Comparison of ENCODE assay signal across 11 cellular contexts in genomic region chr12:70661762-70662161, GRCh38. TPM values are rescaled to one million over a fixed set of nuclear protein-coding genes. Genes with fewer than 3 reads are reported as not detected.
DNase-seq lines count a peak whose midpoint lies in the region; ATAC-seq, FAIRE-seq and TF ChIP-seq lines count a peak whose summit lies in the region.
"Had no signal": no experiment of that assay in that cellular context is flagged by ENCODE, and none has a peak within 500 bp of the region (broad histone marks: within the 10 kb centered on the region; RNA-seq: fewer than 3 reads in every experiment).

No MANE protein-coding gene starts in this region.

- no peak overlapping the region for H4K91ac ChIP-seq in trophoblast cell (ENCODE audit: low read depth, low read length)

- no peak overlapping the region for H3K18ac ChIP-seq in trophoblast cell (ENCODE audit: low read length)

- H4K12ac ChIP-seq in trophoblast cell (ENCODE audit: low read depth, low read length): no peak overlapping the region

- CTCF ChIA-PET in endothelial cell of umbilical vein (lab: Charles Lee): interaction anchor here (0.9 to 1.7 kb wide), 7 partner anchors 9 to 71 kb away, joined by 3 to 5 read pairs (median 3); no protein-coding TSS in a partner anchor

- no peak for TF ChIP-seq CTCF in endothelial cell of umbilical vein (IDR thresholded peaks at IDR 0.05; ENCODE audit: extremely low read depth in 1 of 2, insufficient read depth in 1 of 2, low read depth in 1 of 2, low read length in 2 of 2)

- DNase-seq in EL: peak; percentile 93
- DNase-seq in NCI-H226: peak; percentile 91
- DNase-seq in endothelial cell of umbilical vein (ENCODE audit: low read depth, low spot score): peak; percentile 86
- DNase-seq in trophoblast cell: peak; percentile 66 to 91
- DNase-seq in OCI-M1 (lab: John Stamatoyannopoulos, UW): no peak
- no peak for DNase-seq in GM12891 (ENCODE audit: insufficient read length, low spot score)
- no peak for DNase-seq in stimulated activated CD4-positive, alpha-beta T cell treated with anti-CD3 and anti-CD28 coated beads, Interleukin-1b, Interleukin-23, amount 100 ng/mL, for 48 hours
- DNase-seq: cerebellar nuclear complex, NCI-H510A, T-helper 17 cell had no signal

- dilution Hi-C loops in endothelial cell of umbilical vein (cut with MboI; ENCODE audit: extremely low pct_ligation_motif_present, low sequenced_read_pairs): no loop called here

- no peak overlapping the region for H2BK120ac ChIP-seq in trophoblast cell (ENCODE audit: insufficient read depth, low read length, poor library complexity)

- H3K79me1 ChIP-seq in trophoblast cell (ENCODE audit: low read length): no peaks in the 10 kb centered on the region

- no TSS peak for BruUV-seq in endothelial cell of umbilical vein (replicated peaks; lab: Mats Ljungman, UMichigan)

- H3K23ac ChIP-seq in trophoblast cell (ENCODE audit: low read length): no peak overlapping the region

- H3K9me3 ChIP-seq in endothelial cell of umbilical vein (replicated peaks; ENCODE audit: control insufficient read depth, insufficient read depth, low read length): no peaks in the 10 kb centered on the region
- no peaks in the 10 kb centered on the region for H3K9me3 ChIP-seq in trophoblast cell (ENCODE audit: insufficient read depth, low read depth, low read length)

- H3K9ac ChIP-seq in endothelial cell of umbilical vein (replicated peaks; ENCODE audit: extremely low read depth, insufficient read depth, low read length) (peak overlapping the region; percentile 78), trophoblast cell (ENCODE audit: low read length) (no peak overlapping the region)

- no peak for TF ChIP-seq POLR2A in endothelial cell of umbilical vein (IDR thresholded peaks at IDR 0.05; ENCODE audit: low read depth, low read length)
- no peak for TF ChIP-seq POLR2A in GM12891 (IDR thresholded peaks at IDR 0.05; ENCODE audit: low read depth, low read length)

- H3K4ac ChIP-seq in trophoblast cell (ENCODE audit: low read depth, low read length): no peak overlapping the region

- H3K4me1 ChIP-seq in endothelial cell of umbilical vein (ENCODE audit: control insufficient read depth, extremely low read depth, insufficient read depth, low read length) (peaks cover 40% of the 10 kb centered on the region), trophoblast cell (ENCODE audit: control insufficient read depth in 1 of 2, insufficient read depth in 2 of 2, low read length in 2 of 2) (peaks cover 0 to 1% of the 10 kb centered on the region in 2 experiments)

- H3K4me2 ChIP-seq in endothelial cell of umbilical vein (ENCODE audit: insufficient read depth, low read length) (peak overlapping the region; percentile 81), trophoblast cell (ENCODE audit: low read length) (no peak overlapping the region)

- H3K36me3 ChIP-seq in endothelial cell of umbilical vein (ENCODE audit: control insufficient read depth in 2 of 2, extremely low read depth in 1 of 2, insufficient read depth in 2 of 2, low read length in 2 of 2) (no peaks in the 10 kb centered on the region), trophoblast cell (ENCODE audit: control insufficient read depth in 1 of 2, insufficient read depth in 2 of 2, low read length in 2 of 2) (no peaks in the 10 kb centered on the region)

- intact Hi-C loops in endothelial cell of umbilical vein (cut with micrococcal nuclease): loop anchor here (1.0 kb wide), 4 partner anchors 10 to 30 kb away; partner anchors contain the start of gene PTPRB

- H2AFZ ChIP-seq in endothelial cell of umbilical vein (ENCODE audit: low read depth, low read length) (peak overlapping the region; percentile 76), trophoblast cell (ENCODE audit: insufficient read depth, low read length, poor library complexity) (no peak overlapping the region)

- H4K20me1 ChIP-seq in endothelial cell of umbilical vein (replicated peaks; ENCODE audit: control insufficient read depth, extremely low read depth, insufficient read depth, low read length): no peaks in the 10 kb centered on the region

- ATAC-seq in GM21447 (IDR thresholded peaks at IDR 0.05; ENCODE audit: unreplicated experiment): no peak
- ATAC-seq: T-helper 17 cell had no signal

- H3K79me2 ChIP-seq in endothelial cell of umbilical vein (ENCODE audit: control insufficient read depth, insufficient read depth, low read length) (no peaks in the 10 kb centered on the region), trophoblast cell (ENCODE audit: control insufficient read depth, insufficient read depth, low read length, poor library complexity) (no peaks in the 10 kb centered on the region)

- no peak overlapping the region for H4K8ac ChIP-seq in trophoblast cell (ENCODE audit: low read depth, low read length)

- H3K27ac ChIP-seq in endothelial cell of umbilical vein (ENCODE audit: insufficient read depth, low read depth, low read length): peak overlapping the region; percentile 97
- no peak overlapping the region for H3K27ac ChIP-seq in trophoblast cell (ENCODE audit: low read depth, low read length)

- WGBS in trophoblast cell (ENCODE audit: extremely low coverage, insufficient coverage, insufficient read length): no CpG with 5 or more reads among the region's 5 CpGs

- H2BK12ac ChIP-seq in trophoblast cell (ENCODE audit: low read length): no peak overlapping the region

- POLR2A ChIA-PET in endothelial cell of umbilical vein (lab: Charles Lee): interaction anchor here (0.7 kb wide), 1 partner anchor 30 kb away, joined by 3 read pairs; no protein-coding TSS in a partner anchor

- no peak overlapping the region for H3K14ac ChIP-seq in trophoblast cell (ENCODE audit: low read length)

- FAIRE-seq in endothelial cell of umbilical vein (lab: Jason Lieb, UNC) (peak; percentile 61), GM12891 (lab: Jason Lieb, UNC) (no peak)

- no peak overlapping the region for H2AK5ac ChIP-seq in trophoblast cell (ENCODE audit: low read length)

- H2BK5ac ChIP-seq in trophoblast cell (ENCODE audit: low read depth, low read length, poor library complexity): no peak overlapping the region

- no peak overlapping the region for H3K4me3 ChIP-seq in endothelial cell of umbilical vein (replicated peaks in 1 of 3; ENCODE audit: insufficient read depth in 1 of 3, low read depth in 1 of 3, low read length in 3 of 3)
- no peak overlapping the region for H3K4me3 ChIP-seq in trophoblast cell (ENCODE audit: low read depth, low read length)

- no peaks in the 10 kb centered on the region for H3K9me1 ChIP-seq in endothelial cell of umbilical vein (replicated peaks; ENCODE audit: control insufficient read depth, extremely low read depth, insufficient read depth, low read length)

- no peaks in the 10 kb centered on the region for H3K27me3 ChIP-seq in endothelial cell of umbilical vein (ENCODE audit: control insufficient read depth in 2 of 2, insufficient read depth in 2 of 2, low read length in 2 of 2)
- H3K27me3 ChIP-seq in trophoblast cell (ENCODE audit: insufficient read depth, low read length): no peaks in the 10 kb centered on the region

TF ChIP-seq in endothelial cell of umbilical vein, 7 proteins besides CTCF, POLR2A, EP300 and RAD21:
- TF ChIP-seq GATA2 (IDR thresholded peaks at IDR 0.05; ENCODE audit: insufficient read depth, insufficient read length, low read depth, low read length) (peak; percentile 82), FOS (IDR thresholded peaks at IDR 0.05; ENCODE audit: borderline replicate concordance, insufficient read depth, low read length) (no peak), JUN (IDR thresholded peaks at IDR 0.05; ENCODE audit: borderline replicate concordance, insufficient read depth, insufficient read length, low read depth) (peak; percentile 87)

TF ChIP-seq in GM12891, 5 proteins besides CTCF, POLR2A, EP300 and RAD21:
- TF ChIP-seq POU2F2 (IDR thresholded peaks at IDR 0.05; ENCODE audit: low read depth, low read length) (no peak), POLR2AphosphoS5 (IDR thresholded peaks at IDR 0.05; ENCODE audit: low read depth, low read length) (no peak), TAF1 (IDR thresholded peaks at IDR 0.05; ENCODE audit: low read depth, low read length) (no peak), PAX5 (IDR thresholded peaks at IDR 0.05; ENCODE audit: insufficient read depth, low read length, severe bottlenecking) (no peak), SPI1 (IDR thresholded peaks at IDR 0.05; ENCODE audit: low read depth, low read length) (no peak)

RNA-seq across cellular contexts. Expression of gene PTPRB, which starts 24.5 kb away (rescaled TPM):
- 150 and 151 TPM in 2 replicates for total RNA-seq in endothelial cell of umbilical vein
- polyA plus RNA-seq in endothelial cell of umbilical vein: 64.1 and 66.4 TPM in 2 replicates
- polyA plus RNA-seq in endothelial cell of umbilical vein (2011; cell fraction: cytosol; rRNA removed): 46.2 and 51.4 TPM in 2 replicates
- polyA plus RNA-seq in endothelial cell of umbilical vein (2011; cell fraction: nucleus; rRNA removed): 231 and 235 TPM in 2 replicates
- 45.3 and 57.4 TPM in 2 replicates for polyA plus RNA-seq in endothelial cell of umbilical vein (2012)
- polyA minus RNA-seq in endothelial cell of umbilical vein: 454 and 506 TPM in 2 replicates
- 0.82 TPM for polyA minus RNA-seq in endothelial cell of umbilical vein (2011; cell fraction: cytosol; rRNA and poly(A)+ RNA removed)
- 485 and 688 TPM in 2 replicates for polyA minus RNA-seq in endothelial cell of umbilical vein (2011; cell fraction: nucleus; rRNA and poly(A)+ RNA removed)
- polyA plus RNA-seq in trophoblast cell (2013): 0.21 and 0.25 TPM in 2 replicates
- not detected for polyA plus RNA-seq in GM12891 (2012; ENCODE audit: low read depth, missing spikeins)
- total RNA-seq: T-helper 17 cell had no signal

Comparison
In these comparisons a context has a peak if more than half of its experiments do, and no peak if none do; other contexts are left out.
1. DNase-seq: peak in EL (single experiment), NCI-H226 (single experiment), endothelial cell of umbilical vein (single experiment) and trophoblast cell (2 of 2); none in OCI-M1 (single experiment), GM12891 (single experiment) and stimulated activated CD4-positive, alpha-beta T cell treated with anti-CD3 and anti-CD28 coated beads, Interleukin-1b, Interleukin-23, amount 100 ng/mL, for 48 hours (single experiment).